7 cellular contexts compared by ENCODE assay signal in the genomic region with DNA sequence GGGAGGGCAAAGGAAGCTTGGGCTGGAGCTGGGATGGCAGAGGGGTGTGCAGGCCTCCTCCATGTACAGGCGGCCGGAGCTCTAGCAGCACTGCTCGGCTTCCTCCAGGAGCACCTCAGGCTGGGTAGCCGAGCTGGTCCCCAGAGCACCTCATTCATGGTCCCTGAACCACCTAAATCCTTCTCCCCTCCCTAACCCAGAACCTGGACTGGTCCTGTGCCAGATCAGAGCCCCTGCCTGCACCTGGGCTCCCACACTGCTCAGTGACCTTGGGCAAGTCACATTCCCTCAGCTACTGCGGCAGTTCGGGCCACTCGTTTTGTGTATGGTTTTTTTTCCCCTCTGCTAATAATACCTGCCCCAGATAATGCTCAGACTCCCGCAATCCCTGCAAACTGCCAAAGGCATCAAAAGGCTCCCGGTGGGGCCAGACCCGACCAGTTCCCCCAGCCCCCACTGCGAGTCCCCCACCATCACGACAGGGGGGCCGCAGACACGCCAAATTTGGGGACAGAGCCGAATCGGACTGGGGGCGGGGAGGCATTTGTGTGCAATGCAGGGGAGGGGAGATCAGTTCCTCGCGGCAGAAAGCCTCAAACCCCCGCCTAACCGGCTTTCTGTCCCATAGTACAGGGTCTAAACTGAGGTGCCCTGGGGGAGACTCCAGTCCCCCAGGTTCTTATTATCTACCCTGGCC. TPM values are rescaled to one million over a fixed set of nuclear protein-coding genes. Genes with fewer than 3 reads are reported as not detected.
DNase-seq lines count a peak whose midpoint lies in the region; ATAC-seq and TF ChIP-seq lines count a peak whose summit lies in the region.

No MANE protein-coding gene starts in this region.

- H3K79me2 ChIP-seq in H9 (ENCODE audit: insufficient read depth, low read length) = peaks cover 3% of the 10 kb centered on the region; the same call in 1 of the 2 replicates

- no peaks in the 10 kb centered on the region for H3K79me1 ChIP-seq in H9 (ENCODE audit: insufficient read depth, low read depth, low read length, poor library complexity, severe bottlenecking)

- no peak overlapping the region for H4K8ac ChIP-seq in H9 (replicated peaks; ENCODE audit: insufficient read length, low read depth, low read length)

- peaks cover 3% of the 10 kb centered on the region for H3K23me2 ChIP-seq in H9 (ENCODE audit: insufficient read length, low read depth, low read length, poor library complexity, severe bottlenecking)

- H3K9me3 Mint-ChIP-seq in H9 = no peaks in the 10 kb centered on the region; a peak in 1 of 5 replicates
- no peaks in the 10 kb centered on the region for H3K9me3 Mint-ChIP-seq in T-cell

- H3K27me3 ChIP-seq in H9 (ENCODE audit: insufficient read depth, low read length) = no peaks in the 10 kb centered on the region; the same call in 1 of the 2 replicates

- H3K4me1 Mint-ChIP-seq in H9 = peaks cover 23 to 43% of the 10 kb centered on the region in 2 experiments
- H3K4me1 Mint-ChIP-seq in T-cell = peaks cover 23 to 44% (median 26%) of the 10 kb centered on the region in 3 donors

- H3K36me3 Mint-ChIP-seq in H9 (ENCODE audit: insufficient read depth in 1 of 3, low read depth in 3 of 3) = no peaks in the 10 kb centered on the region; a peak in 1 of 7 replicates
- H3K36me3 Mint-ChIP-seq in T-cell = no peaks in the 10 kb centered on the region

- peak overlapping the region; percentile 69 for H3K4me3 ChIP-seq in fibroblast of villous mesenchyme (ENCODE audit: low read depth, low read length)
- peak overlapping the region; percentile 49 to 87 (median 62) for H3K4me3 ChIP-seq in skin epidermis

- no peak overlapping the region for H4K5ac ChIP-seq in H9 (ENCODE audit: insufficient read length, low read depth, low read length)

- H2AFZ ChIP-seq in H9 (ENCODE audit: low read length) = no peak overlapping the region

- no peak overlapping the region for H2BK20ac ChIP-seq in H9 (ENCODE audit: low read depth, low read length, poor library complexity, severe bottlenecking)

- H2BK5ac ChIP-seq in H9 (ENCODE audit: insufficient read length, low read length) = no peak overlapping the region

- H3K9ac ChIP-seq in H9 (ENCODE audit: extremely low read depth, insufficient read length, low read length) = no peak overlapping the region

- no peak overlapping the region for H3K4ac ChIP-seq in H9 (ENCODE audit: low read depth, low read length)

- H3K14ac ChIP-seq in H9 (ENCODE audit: insufficient read depth, low read length) = no peak overlapping the region

- H3K27ac Mint-ChIP-seq in H9 = no peak overlapping the region; a peak in 1 of 7 replicates
- H3K27ac Mint-ChIP-seq in T-cell = peak overlapping the region in 1 of 2 donors; percentile 69

- H3K27ac ChIP-seq in H9 (ENCODE audit: insufficient read length, low read depth, low read length) = no peak overlapping the region
- peak overlapping the region in 12 of 21 experiments; percentile 15 to 91 (median 68) for H3K27ac ChIP-seq in skin epidermis

- ATAC-seq in T-cell (replicated peaks in 1 of 4) = no peak

- no peak overlapping the region for H3K56ac ChIP-seq in H9 (ENCODE audit: insufficient read length, low read depth, low read length)

- CTCF ChIA-PET in T-cell (lab: Charles Lee) = interaction anchor here in 1 of 2 donors (1.0 kb wide), 1 partner anchor 9 kb away, joined by 6 read pairs; no protein-coding TSS in a partner anchor

- no peak overlapping the region for H2AK5ac ChIP-seq in H9 (ENCODE audit: insufficient read length, low read length)

- no peak overlapping the region for H4K91ac ChIP-seq in H9 (ENCODE audit: insufficient read length, low read depth, low read length)

- H3K4me3 Mint-ChIP-seq in H9 (peak overlapping the region; percentile 61 to 82), T-cell (peak overlapping the region; percentile 62 to 68 (median 65))

- H3K4me1 ChIP-seq in H9 (ENCODE audit: insufficient read depth, low read length) = peaks cover 3% of the 10 kb centered on the region; the same call in 1 of the 2 replicates

- no peak overlapping the region for H3K18ac ChIP-seq in H9 (ENCODE audit: insufficient read length, low read depth, low read length)

- no peaks in the 10 kb centered on the region for H4K20me1 ChIP-seq in H9 (ENCODE audit: control insufficient read depth, insufficient read depth, insufficient read length)

- POLR2A ChIA-PET in T-cell (lab: Charles Lee) = no interaction called here

- no peak overlapping the region for H3K23ac ChIP-seq in H9 (ENCODE audit: insufficient read length, low read depth, low read length)

- H3K27me3 Mint-ChIP-seq in H9 (ENCODE audit: low read depth) (peaks cover 48% of the 10 kb centered on the region), T-cell (peaks cover 0 to 3% of the 10 kb centered on the region in 2 donors)

- peak overlapping the region; percentile 41 for H3K4me2 ChIP-seq in H9 (ENCODE audit: insufficient read depth, insufficient read length, low read length)

- H3T11ph ChIP-seq in H9 (ENCODE audit: low read length) = no peak overlapping the region

- H2BK12ac ChIP-seq in H9 (ENCODE audit: insufficient read length, low read depth, low read length) = no peak overlapping the region

- no CpG with 5 or more reads among the region's 21 CpGs for WGBS in H9 (ENCODE audit: extremely low coverage, insufficient read length, low lambda C conversion rate)

- no peak for DNase-seq in H9
- DNase-seq in T-cell = no peak
- DNase-seq in fibroblast of villous mesenchyme (ENCODE audit: low read depth) = no peak
- no peak for DNase-seq in kidney glomerular epithelial cell (lab: John Stamatoyannopoulos, UW)
- DNase-seq in cerebellar cortex (ENCODE audit: low spot score) = no peak
- no peak for DNase-seq in mesenteric fat pad (ENCODE audit: low spot score)

- H2BK15ac ChIP-seq in H9 (ENCODE audit: low read depth, low read length) = no peak overlapping the region

- TF ChIP-seq CTCF in H9 (conservative IDR thresholded peaks at IDR 0.05) = no peak
- no peak for TF ChIP-seq CTCF in fibroblast of villous mesenchyme (IDR thresholded peaks at IDR 0.05; ENCODE audit: insufficient read depth, low read depth, low read length)

- no peaks in the 10 kb centered on the region for H3K9me3 ChIP-seq in H9 (ENCODE audit: control insufficient read depth, low read depth, low read length)

- no peak overlapping the region for H2BK120ac ChIP-seq in H9 (ENCODE audit: low read depth, low read length, poor library complexity, severe bottlenecking)

RNA-seq across cellular contexts. Expression of a gene that starts 1.3 kb away (rescaled TPM):
- total RNA-seq in H9 (2021) (5.7 and 7.0 TPM in 2 replicates), T-cell (1 to 10 TPM; 2.0 to 4.7 (median 3.1) TPM), fibroblast of villous mesenchyme (16.8 and 24.6 TPM in 2 replicates), mesenteric fat pad (2.1 TPM)

RNA-seq across cellular contexts. Expression of a gene that starts 28.5 kb away (rescaled TPM):
- total RNA-seq in H9 (2021) = 47.5 and 48.7 TPM in 2 replicates
- 10 to 100 TPM; 26.1 to 59.9 (median 55.3) TPM for total RNA-seq in T-cell
- 37.0 and 42.7 TPM in 2 replicates for total RNA-seq in fibroblast of villous mesenchyme
- total RNA-seq in mesenteric fat pad = 32.4 TPM
